2 cellular contexts compared by ENCODE assay signal in the genomic region with DNA sequence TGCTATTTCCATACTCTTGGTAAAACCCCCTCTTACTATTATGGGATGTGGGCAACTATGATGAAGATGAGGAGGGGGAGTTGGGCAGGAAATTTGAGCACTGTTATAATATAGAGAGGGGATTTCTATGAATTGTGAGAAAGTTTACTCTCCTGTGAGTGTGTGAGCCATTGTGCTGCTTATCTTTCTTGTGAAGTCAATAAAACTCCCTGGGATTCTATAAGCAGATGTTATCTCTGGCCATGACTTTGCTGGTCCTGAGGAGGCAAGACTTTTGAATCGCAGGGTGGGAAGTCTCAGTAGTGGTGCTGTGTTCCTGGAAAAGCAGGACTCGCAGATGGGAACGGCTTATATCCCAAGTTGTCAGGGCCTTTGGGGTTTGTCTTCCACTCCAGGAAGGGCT.
TF ChIP-seq lines count a peak whose summit lies in the region.

No MANE protein-coding gene starts in this region.

TF ChIP-seq in IMR-90, 13 proteins besides CTCF, POLR2A, EP300 and RAD21:
- TF ChIP-seq NFE2L2 (IDR thresholded peaks at IDR 0.05; ENCODE audit: low read depth, low read length), result no peak
- TF ChIP-seq RCOR1 (IDR thresholded peaks at IDR 0.05; ENCODE audit: insufficient replicate concordance, low read length), result no peak
- TF ChIP-seq CEBPB (IDR thresholded peaks at IDR 0.05; ENCODE audit: low read depth, low read length), result no peak
- TF ChIP-seq, protein P1, sequence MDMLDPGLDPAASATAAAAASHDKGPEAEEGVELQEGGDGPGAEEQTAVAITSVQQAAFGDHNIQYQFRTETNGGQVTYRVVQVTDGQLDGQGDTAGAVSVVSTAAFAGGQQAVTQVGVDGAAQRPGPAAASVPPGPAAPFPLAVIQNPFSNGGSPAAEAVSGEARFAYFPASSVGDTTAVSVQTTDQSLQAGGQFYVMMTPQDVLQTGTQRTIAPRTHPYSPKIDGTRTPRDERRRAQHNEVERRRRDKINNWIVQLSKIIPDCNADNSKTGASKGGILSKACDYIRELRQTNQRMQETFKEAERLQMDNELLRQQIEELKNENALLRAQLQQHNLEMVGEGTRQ (IDR thresholded peaks at IDR 0.05; ENCODE audit: low read depth, low read length), result no peak
- TF ChIP-seq MAFK (IDR thresholded peaks at IDR 0.05; ENCODE audit: low read depth, low read length), result no peak
- TF ChIP-seq SMC3 (IDR thresholded peaks at IDR 0.05; ENCODE audit: low read depth, low read length), result no peak
- TF ChIP-seq BHLHE40 (IDR thresholded peaks at IDR 0.05; ENCODE audit: low read depth, low read length), result no peak
- no peak for TF ChIP-seq MXI1 (IDR thresholded peaks at IDR 0.05; ENCODE audit: borderline replicate concordance, low read depth, low read length)
- TF ChIP-seq FOS (IDR thresholded peaks at IDR 0.05; ENCODE audit: low read depth, low read length), result no peak
- no peak for TF ChIP-seq CHD1 (IDR thresholded peaks at IDR 0.05; ENCODE audit: low read depth, low read length)
- TF ChIP-seq, protein P2, sequence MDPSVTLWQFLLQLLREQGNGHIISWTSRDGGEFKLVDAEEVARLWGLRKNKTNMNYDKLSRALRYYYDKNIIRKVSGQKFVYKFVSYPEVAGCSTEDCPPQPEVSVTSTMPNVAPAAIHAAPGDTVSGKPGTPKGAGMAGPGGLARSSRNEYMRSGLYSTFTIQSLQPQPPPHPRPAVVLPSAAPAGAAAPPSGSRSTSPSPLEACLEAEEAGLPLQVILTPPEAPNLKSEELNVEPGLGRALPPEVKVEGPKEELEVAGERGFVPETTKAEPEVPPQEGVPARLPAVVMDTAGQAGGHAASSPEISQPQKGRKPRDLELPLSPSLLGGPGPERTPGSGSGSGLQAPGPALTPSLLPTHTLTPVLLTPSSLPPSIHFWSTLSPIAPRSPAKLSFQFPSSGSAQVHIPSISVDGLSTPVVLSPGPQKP (IDR thresholded peaks at IDR 0.05; ENCODE audit: borderline replicate concordance, low read depth, low read length), result no peak

TF ChIP-seq in H1, 55 proteins besides CTCF, POLR2A, EP300 and RAD21:
- TF ChIP-seq CHD1 (IDR thresholded peaks at IDR 0.05; ENCODE audit: low read depth, low read length) (no peak), SIN3A (conservative IDR thresholded peaks at IDR 0.05 in 1 of 2, IDR thresholded peaks at IDR 0.05 in 1 of 2; ENCODE audit: low read depth in 1 of 2, low read length in 2 of 2) (no peak), RFX5 (IDR thresholded peaks at IDR 0.05; ENCODE audit: borderline replicate concordance, low read depth, low read length) (no peak), TAF7 (optimal IDR thresholded peaks at IDR 0.05; ENCODE audit: borderline replicate concordance, low read depth, low read length) (peak; percentile 40), TEAD4 (IDR thresholded peaks at IDR 0.05; ENCODE audit: low read depth, low read length) (no peak), POU5F1 (IDR thresholded peaks at IDR 0.05; ENCODE audit: low read depth, low read length) (no peak), SUZ12 (IDR thresholded peaks at IDR 0.05; ENCODE audit: low read length) (no peak)
